Comparison of ENCODE assay signal across 20 cellular contexts in the genomic region with DNA sequence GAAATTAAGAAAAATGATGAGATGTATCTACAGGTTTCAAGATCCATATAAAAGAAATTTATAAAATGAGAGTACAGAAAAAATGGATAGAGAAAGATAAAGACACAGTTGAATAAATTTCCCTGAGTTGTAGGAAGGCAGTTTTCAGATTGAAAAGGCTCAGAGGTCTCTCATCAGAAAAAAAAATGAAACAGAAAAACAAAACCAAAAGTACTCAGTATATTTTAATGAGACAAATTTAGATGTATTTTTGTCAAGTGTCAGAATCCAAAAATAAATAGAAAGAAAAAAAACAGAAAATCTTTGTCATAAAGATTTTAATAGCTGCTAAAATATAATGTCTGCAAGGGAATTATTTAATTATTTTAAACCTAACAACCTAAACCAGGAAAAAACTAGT.
DNase-seq lines count a peak whose midpoint lies in the region; ATAC-seq lines count a peak whose summit lies in the region.
"Had no signal": no experiment of that assay in that cellular context is flagged by ENCODE, and none has a peak within 500 bp of the region (broad histone marks: within the 10 kb centered on the region; RNA-seq: fewer than 3 reads in every experiment).

No MANE protein-coding gene starts in this region.

- peak; percentile 74 for ATAC-seq in GM18498 (IDR thresholded peaks at IDR 0.05; ENCODE audit: unreplicated experiment)
- ATAC-seq in GM19351 (IDR thresholded peaks at IDR 0.05; ENCODE audit: unreplicated experiment), result peak; percentile 69
- peak; percentile 56 for ATAC-seq in HG02588 (IDR thresholded peaks at IDR 0.05; ENCODE audit: unreplicated experiment)
- peak; percentile 43 for ATAC-seq in HG03342 (IDR thresholded peaks at IDR 0.05; ENCODE audit: unreplicated experiment)
- ATAC-seq: activated CD8-positive, alpha-beta memory T cell treated with anti-CD3 and anti-CD28 coated beads, Interleukin-2, amount 10 ng/mL, durations not matched to agents 7 days and 5 days; left lobe of liver; stimulated activated naive CD8-positive, alpha-beta T cell treated with anti-CD3 and anti-CD28 coated beads, Interleukin-15, amount 100 ng/mL, for 72 hours had no signal

- DNase-seq in NCI-H82 treated with DMSO at 0.1 percent for 48 hours (lab: John Stamatoyannopoulos, UW; ENCODE audit: unreplicated experiment) (no peak), 8988T (no peak), HuH-7.5 (ENCODE audit: low spot score) (no peak), D341Med (ENCODE audit: low spot score) (no peak)
- DNase-seq: activated CD8-positive, alpha-beta memory T cell treated with anti-CD3 and anti-CD28 coated beads, Interleukin-2, amount 10 ng/mL, durations not matched to agents 7 days and 5 days; activated naive CD4-positive, alpha-beta T cell treated with Interleukin-2 at 50 U/mL for 16 hours; CD4-positive, alpha-beta memory T cell; EL; esophagus squamous epithelium; hippocampal formation; KG1; NCI-H1694; NCI-H524; spleen; stimulated activated naive CD8-positive, alpha-beta T cell treated with anti-CD3 and anti-CD28 coated beads, Interleukin-15, amount 100 ng/mL, for 72 hours had no signal
